8 cellular contexts compared by ENCODE assay signal in the genomic region with DNA sequence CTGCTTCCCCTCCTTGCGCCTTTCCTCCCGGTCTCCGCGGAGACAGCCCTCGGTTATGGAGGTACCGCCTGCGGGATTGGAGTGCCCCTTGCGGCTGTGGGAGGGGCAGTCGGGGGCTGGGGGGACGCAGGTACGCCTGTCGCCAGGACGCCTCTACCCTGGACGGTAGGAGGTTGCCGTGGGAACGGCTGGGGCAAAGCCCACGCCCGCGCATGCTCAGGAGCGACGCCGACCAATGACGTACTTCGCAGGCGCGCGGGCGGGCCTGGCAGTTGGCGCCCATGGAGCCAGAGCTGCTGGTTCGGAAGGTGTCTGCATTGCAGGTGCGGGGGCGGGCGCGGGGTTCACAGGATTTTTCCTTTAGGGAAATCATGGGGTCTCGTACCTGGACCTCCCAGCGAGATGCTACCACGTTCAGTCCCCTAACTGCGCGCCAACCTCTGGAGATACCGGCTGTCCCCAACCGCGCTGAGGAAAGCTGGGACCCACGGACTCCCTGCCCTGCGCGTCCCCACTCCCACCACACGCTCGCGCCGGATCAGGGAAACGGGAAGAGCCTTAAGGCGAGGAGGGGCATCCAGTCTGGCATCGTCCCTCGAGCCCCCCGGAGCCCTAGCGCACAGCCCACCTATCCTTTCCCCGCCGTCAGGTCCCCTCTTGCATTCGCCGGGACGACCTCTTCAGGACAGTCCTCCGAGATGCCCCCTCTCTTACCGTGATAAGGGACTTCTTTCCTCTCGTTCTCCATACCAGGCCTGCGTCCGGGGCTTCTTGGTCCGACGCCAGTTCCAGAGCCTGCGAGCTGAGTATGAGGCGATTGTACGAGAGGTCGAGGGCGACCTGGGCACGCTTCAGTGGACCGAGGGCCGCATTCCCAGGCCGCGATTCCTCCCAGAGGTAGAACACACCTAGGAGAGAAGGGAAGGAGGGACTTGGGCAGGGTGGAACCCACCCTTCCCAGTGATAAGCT. TPM values are rescaled to one million over a fixed set of nuclear protein-coding genes. Genes with fewer than 3 reads are reported as not detected.
DNase-seq lines count a peak whose midpoint lies in the region; ATAC-seq and TF ChIP-seq lines count a peak whose summit lies in the region.

IQCC (plus strand) TSS at position 271 of the 970 bp plus-strand sequence; CDS start at position 282, 11 bp downstream.

- intact Hi-C loops in activated CD4-positive, alpha-beta memory T cell treated with anti-CD3 and anti-CD28 coated beads for 36 hours (cut with micrococcal nuclease) = no loop called here
- intact Hi-C loops in right lobe of liver (cut with DNase I) = no loop called here

- CTCF ChIA-PET in activated CD4-positive, alpha-beta memory T cell treated with anti-CD3 and anti-CD28 coated beads for 36 hours (lab: Charles Lee) = interaction anchor here (0.7 to 3.7 kb wide), 5 partner anchors 10 to 132 kb away, joined by 3 to 31 read pairs (median 4); partner anchors contain the start of genes FAM167B, MARCKSL1 and TMEM39B

- H3K4me3 ChIP-seq in right lobe of liver = peak within 1 kb of the TSS; percentile 55 to 71 (median 62)

- H3K27me3 Mint-ChIP-seq in activated CD4-positive, alpha-beta memory T cell treated with anti-CD3 and anti-CD28 coated beads for 36 hours = no peaks in the 10 kb centered on the region

- no peak for TF ChIP-seq CTCF in right lobe of liver (IDR thresholded peaks at IDR 0.05)

- POLR2A ChIA-PET in activated CD4-positive, alpha-beta memory T cell treated with anti-CD3 and anti-CD28 coated beads for 36 hours (lab: Charles Lee) = interaction anchor here (0.5 to 2.8 kb wide), 10 partner anchors 8 to 613 kb away, joined by 3 to 19 read pairs (median 3); partner anchors contain the start of gene TXLNA

- peaks cover 2% of the 10 kb centered on the region for H3K36me3 Mint-ChIP-seq in activated CD4-positive, alpha-beta memory T cell treated with anti-CD3 and anti-CD28 coated beads for 36 hours

- peaks cover 32% of the 10 kb centered on the region for H3K4me1 Mint-ChIP-seq in activated CD4-positive, alpha-beta memory T cell treated with anti-CD3 and anti-CD28 coated beads for 36 hours (ENCODE audit: low read depth)

- no peak within 1 kb of the TSS for H3K27ac ChIP-seq in right lobe of liver

- no peaks in the 10 kb centered on the region for H3K36me3 ChIP-seq in right lobe of liver

- DNase-seq in NCI-H748 treated with DMSO at 0.1 percent for 48 hours (lab: John Stamatoyannopoulos, UW) (peak; percentile 79), dermis microvascular lymphatic vessel endothelial cell (ENCODE audit: low read depth in 2 of 2) (peak; percentile 66 to 84), right lobe of liver (peak; percentile 89 to 91 (median 90))
- DNase-seq in activated CD4-positive, alpha-beta memory T cell treated with anti-CD3 and anti-CD28 coated beads for 36 hours = peak; percentile 92
- DNase-seq in stimulated activated CD4-positive, alpha-beta T cell treated with anti-CD3 and anti-CD28 coated beads, Interleukin-4, amount 100 ng/mL, for 1 hour = peak; percentile 85

- no peaks in the 10 kb centered on the region for H3K27me3 ChIP-seq in right lobe of liver

- ATAC-seq in GM18498 (IDR thresholded peaks at IDR 0.05; ENCODE audit: unreplicated experiment) = peak; percentile 61
- peak; percentile 63 for ATAC-seq in HG03571 (IDR thresholded peaks at IDR 0.05; ENCODE audit: unreplicated experiment)
- peak; percentile 88 to 93 (median 91) for ATAC-seq in right lobe of liver
- no peak for ATAC-seq in GM19455 (IDR thresholded peaks at IDR 0.05; ENCODE audit: unreplicated experiment)

- WGBS in right lobe of liver (ENCODE audit: insufficient coverage, low coverage, low lambda C conversion rate, missing lambda C conversion rate) = 1% methylated on average over 15 of the region's 77 CpGs

- peak within 1 kb of the TSS; percentile 58 for H3K27ac Mint-ChIP-seq in activated CD4-positive, alpha-beta memory T cell treated with anti-CD3 and anti-CD28 coated beads for 36 hours

- H3K4me3 Mint-ChIP-seq in activated CD4-positive, alpha-beta memory T cell treated with anti-CD3 and anti-CD28 coated beads for 36 hours = peak within 1 kb of the TSS; percentile 89

- no peaks in the 10 kb centered on the region for H3K9me3 Mint-ChIP-seq in activated CD4-positive, alpha-beta memory T cell treated with anti-CD3 and anti-CD28 coated beads for 36 hours

- peak; percentile 41 for TF ChIP-seq POLR2A in right lobe of liver (IDR thresholded peaks at IDR 0.05)

- H3K9me3 ChIP-seq in right lobe of liver = no peaks in the 10 kb centered on the region

- H3K4me1 ChIP-seq in right lobe of liver = peaks cover 0 to 8% (median 1%) of the 10 kb centered on the region in 4 donors

RNA-seq across cellular contexts. Expression of gene IQCC, which starts in this region (rescaled TPM):
- 1 to 10 TPM; 4.5 to 5.2 TPM for total RNA-seq in activated CD4-positive, alpha-beta memory T cell treated with anti-CD3 and anti-CD28 coated beads for 36 hours
- total RNA-seq in dermis microvascular lymphatic vessel endothelial cell (0.90 and 1.0 TPM in 2 replicates), right lobe of liver (under 1 TPM; 0.27 to 0.87 (median 0.41) TPM)

Comparison
In these comparisons a context has a peak if more than half of its experiments do, and no peak if none do; other contexts are left out.
1. Peak in DNase-seq, ATAC-seq and H3K4me3 ChIP-seq in right lobe of liver; RNA of the gene not detected or under 1 TPM.